ENCODE assay signal across 16 cellular contexts in the genomic region with DNA sequence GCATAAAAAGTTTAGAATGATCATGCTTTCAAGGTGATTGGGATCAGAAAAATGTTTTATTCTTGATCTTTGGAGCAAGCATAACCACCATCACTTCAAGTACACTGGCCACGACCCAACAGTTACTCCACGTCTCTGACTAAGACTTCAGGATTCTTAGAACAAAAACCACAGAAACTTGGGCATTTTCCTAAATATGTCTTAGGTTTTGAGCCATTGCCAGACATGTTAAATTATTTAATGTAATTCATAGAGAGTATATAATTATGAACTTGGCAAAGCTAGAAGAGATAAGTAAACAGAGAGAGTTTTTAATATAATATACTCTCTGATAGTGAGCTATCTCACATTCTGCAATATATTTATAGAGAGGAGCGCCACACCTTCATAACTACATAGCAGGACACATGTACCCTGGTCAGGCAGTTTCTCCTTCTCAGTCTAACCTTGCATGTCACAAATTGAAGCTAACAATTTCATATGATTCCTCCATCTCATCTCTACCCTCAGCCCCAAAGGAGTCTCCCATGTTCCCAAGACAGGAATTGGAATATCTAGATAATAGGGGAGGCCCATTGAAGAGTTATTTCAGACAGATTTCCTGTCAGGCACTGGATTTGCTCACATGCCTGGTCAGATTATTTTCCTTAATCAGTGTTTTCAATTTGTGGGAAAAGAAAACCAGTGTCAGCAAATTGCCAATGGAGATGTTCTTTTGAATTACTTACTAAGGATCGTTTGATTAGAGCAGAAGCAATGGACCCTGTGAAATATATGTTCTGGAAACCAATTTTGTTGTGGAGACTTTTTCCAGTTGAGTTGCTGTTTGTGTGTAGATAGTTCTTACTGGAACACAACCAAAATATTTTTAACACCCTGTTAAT.
DNase-seq lines count a peak whose midpoint lies in the region; ATAC-seq and TF ChIP-seq lines count a peak whose summit lies in the region.
"Had no signal": no experiment of that assay in that cellular context is flagged by ENCODE, and none has a peak within 500 bp of the region (broad histone marks: within the 10 kb centered on the region; RNA-seq: fewer than 3 reads in every experiment).

No MANE protein-coding gene starts in this region.

- TF ChIP-seq EP300 in sigmoid colon (IDR thresholded peaks at IDR 0.05) = no peak

- H3K9me3 Mint-ChIP-seq in activated T-cell treated with anti-CD3 and anti-CD28 coated beads, Interleukin-2, amount 50 U/mL, for 4 hours = no peaks in the 10 kb centered on the region
- H3K9me3 Mint-ChIP-seq: activated T-helper 17 cell treated with anti-CD3 and anti-CD28 coated beads, Interleukin-2, amount 50 U/mL, for 72 hours; stimulated activated naive CD8-positive, alpha-beta T cell treated with anti-CD3 and anti-CD28 coated beads, Interleukin-15, Interleukin-2, amounts not matched to agents 100 ng/mL and 50 ng/mL, for 24 hours had no signal

- H3K27ac ChIP-seq in RWPE1 (no peak overlapping the region), sigmoid colon (no peak overlapping the region)
- H3K27ac ChIP-seq: esophagus muscularis mucosa, neutrophil had no signal

- ATAC-seq in GM18867 (IDR thresholded peaks at IDR 0.05; ENCODE audit: unreplicated experiment) (no peak), GM18858 (IDR thresholded peaks at IDR 0.05; ENCODE audit: unreplicated experiment) (no peak)
- no peak for ATAC-seq in activated T-cell treated with anti-CD3 and anti-CD28 coated beads, Interleukin-2, amount 50 U/mL, for 4 hours
- ATAC-seq: activated T-helper 17 cell treated with anti-CD3 and anti-CD28 coated beads, Interleukin-2, amount 50 U/mL, for 72 hours had no signal

- 58 to 71% methylated on average over 4 of the region's 4 CpGs for WGBS in sigmoid colon, 2 donors

- DNase-seq in GM04504 (ENCODE audit: low read depth) = peak; percentile 67
- peak; percentile 9 for DNase-seq in RWPE1 (ENCODE audit: low spot score)
- DNase-seq in fibroblast of mammary gland (ENCODE audit: low read depth) = peak; percentile 95
- DNase-seq in sigmoid colon = peak; percentile 84
- no peak for DNase-seq in stimulated activated CD4-positive, alpha-beta T cell treated with anti-CD3 and anti-CD28 coated beads, Interleukin-12 subunit alpha, Interleukin-12 subunit beta, amount 100 ng/mL, for 4 hours
- no peak for DNase-seq in activated T-cell treated with anti-CD3 and anti-CD28 coated beads, Interleukin-2, amount 50 U/mL, for 4 hours
- DNase-seq: activated CD4-positive, CD25-positive, alpha-beta regulatory T cell treated with anti-CD3 and anti-CD28 coated beads, Interleukin-2, amount 50 U/mL, for 72 hours; caudate nucleus; NCI-H524; stimulated activated CD4-positive, alpha-beta T cell treated with anti-CD3 and anti-CD28 coated beads, Interleukin-4, amount 100 ng/mL, for 24 hours had no signal

- H3K27me3 ChIP-seq in sigmoid colon = no peaks in the 10 kb centered on the region
- H3K27me3 ChIP-seq: esophagus muscularis mucosa, neutrophil had no signal

- no peak overlapping the region for H3K4me3 ChIP-seq in fibroblast of mammary gland (ENCODE audit: control insufficient read depth, low read depth, low read length)
- H3K4me3 ChIP-seq in sigmoid colon = no peak overlapping the region
- H3K4me3 ChIP-seq: esophagus muscularis mucosa had no signal

- H3K4me3 Mint-ChIP-seq in activated T-cell treated with anti-CD3 and anti-CD28 coated beads, Interleukin-2, amount 50 U/mL, for 4 hours = no peak overlapping the region
- H3K4me3 Mint-ChIP-seq: activated T-helper 17 cell treated with anti-CD3 and anti-CD28 coated beads, Interleukin-2, amount 50 U/mL, for 72 hours; stimulated activated naive CD8-positive, alpha-beta T cell treated with anti-CD3 and anti-CD28 coated beads, Interleukin-15, Interleukin-2, amounts not matched to agents 100 ng/mL and 50 ng/mL, for 24 hours had no signal

- POLR2A ChIA-PET in RWPE1 (lab: Yijun Ruan, JAX; ENCODE audit: low non-redundant PET) = no interaction called here

- TF ChIP-seq POLR2A in sigmoid colon (IDR thresholded peaks at IDR 0.05) = no peak

- intact Hi-C loops in sigmoid colon (cut with DNase I) = no loop called here

- no peaks in the 10 kb centered on the region for H3K36me3 Mint-ChIP-seq in activated T-cell treated with anti-CD3 and anti-CD28 coated beads, Interleukin-2, amount 50 U/mL, for 4 hours (ENCODE audit: insufficient read depth)

- peaks cover 0 to 19% (median 0%) of the 10 kb centered on the region in 4 donors for H3K4me1 ChIP-seq in sigmoid colon
- H3K4me1 ChIP-seq: esophagus muscularis mucosa had no signal

- H3K4me1 Mint-ChIP-seq in activated T-cell treated with anti-CD3 and anti-CD28 coated beads, Interleukin-2, amount 50 U/mL, for 4 hours (ENCODE audit: low read depth) = no peaks in the 10 kb centered on the region
- H3K4me1 Mint-ChIP-seq: activated T-helper 17 cell treated with anti-CD3 and anti-CD28 coated beads, Interleukin-2, amount 50 U/mL, for 72 hours had no signal

- CTCF ChIA-PET in RWPE1 (lab: Yijun Ruan, JAX) = no interaction called here

- TF ChIP-seq CTCF in RWPE1 (conservative IDR thresholded peaks at IDR 0.05; ENCODE audit: low read depth) (no peak), fibroblast of mammary gland (conservative IDR thresholded peaks at IDR 0.05; ENCODE audit: control insufficient read depth, insufficient read depth, low read depth, low read length) (no peak), sigmoid colon (IDR thresholded peaks at IDR 0.05) (no peak)

- peaks cover 6% of the 10 kb centered on the region for H3K27me3 Mint-ChIP-seq in activated T-cell treated with anti-CD3 and anti-CD28 coated beads, Interleukin-2, amount 50 U/mL, for 4 hours (ENCODE audit: low read depth)

- no peaks in the 10 kb centered on the region for H3K36me3 ChIP-seq in sigmoid colon
- H3K36me3 ChIP-seq: esophagus muscularis mucosa, neutrophil had no signal

- H3K9me3 ChIP-seq in sigmoid colon = no peaks in the 10 kb centered on the region
- H3K9me3 ChIP-seq: esophagus muscularis mucosa, neutrophil had no signal

Comparison
In these comparisons a context has a peak if more than half of its experiments do, and no peak if none do; other contexts are left out.
1. DNase-seq: peak in GM04504 (single experiment), RWPE1 (single experiment), fibroblast of mammary gland (single experiment) and sigmoid colon (single experiment); none in stimulated activated CD4-positive, alpha-beta T cell treated with anti-CD3 and anti-CD28 coated beads, Interleukin-12 subunit alpha, Interleukin-12 subunit beta, amount 100 ng/mL, for 4 hours (single experiment) and activated T-cell treated with anti-CD3 and anti-CD28 coated beads, Interleukin-2, amount 50 U/mL, for 4 hours (single experiment).